In genomic region chr2:160073284-160073888, GRCh38 we compare ENCODE assay signal across 15 cellular contexts. TPM values are rescaled to one million over a fixed set of nuclear protein-coding genes. Genes with fewer than 3 reads are reported as not detected.
DNase-seq lines count a peak whose midpoint lies in the region; ATAC-seq and TF ChIP-seq lines count a peak whose summit lies in the region.
"Had no signal": no experiment of that assay in that cellular context is flagged by ENCODE, and none has a peak within 500 bp of the region (broad histone marks: within the 10 kb centered on the region; RNA-seq: fewer than 3 reads in every experiment).

No MANE protein-coding gene starts in this region.

- ATAC-seq in left lung = peak; percentile 76

- H3K36me3 ChIP-seq in left lung (no peaks in the 10 kb centered on the region), suprapubic skin (no peaks in the 10 kb centered on the region)
- H3K36me3 ChIP-seq: BLaER1 treated with 17β-estradiol and CSF1 and Interleukin-3, amounts not matched to agents 10 nM and 100 nM had no signal

- no peak for TF ChIP-seq EP300 in suprapubic skin (IDR thresholded peaks at IDR 0.05)

- H3K27ac ChIP-seq in left lung (no peak overlapping the region), suprapubic skin (no peak overlapping the region)
- H3K27ac ChIP-seq: BLaER1 treated with 17β-estradiol and CSF1 and Interleukin-3, amounts not matched to agents 10 nM and 100 nM had no signal

- in situ Hi-C loops in astrocyte of the spinal cord (cut with HindIII; ENCODE audit: low sequenced_read_pairs) = no loop called here

- WGBS in suprapubic skin = 86% methylated on average over 2 of the region's 2 CpGs

- TF ChIP-seq POLR2A in suprapubic skin (IDR thresholded peaks at IDR 0.05) = no peak

- DNase-seq in HCEC 1CT (peak; percentile 40), astrocyte of the spinal cord (ENCODE audit: low read depth, low spot score) (peak; percentile 29), fibroblast of mammary gland (ENCODE audit: low read depth) (peak; percentile 28), left lung (no peak), suprapubic skin (ENCODE audit: low spot score in 2 of 2) (no peak), germinal center (ENCODE audit: low spot score) (no peak), head of caudate nucleus (no peak), HUDEP-2 (lab: John Stamatoyannopoulos, UW; ENCODE audit: unreplicated experiment in 76 of 76) (no peak)
- DNase-seq: 8988T; CD4-positive, CD25-positive, alpha-beta regulatory T cell; DMS53; GF-D8; GOT3; H9 had no signal

- H3K27me3 ChIP-seq in left lung (no peaks in the 10 kb centered on the region), suprapubic skin (no peaks in the 10 kb centered on the region)
- H3K27me3 ChIP-seq: BLaER1 treated with 17β-estradiol and CSF1 and Interleukin-3, amounts not matched to agents 10 nM and 100 nM had no signal

- H3K9me3 ChIP-seq in left lung = peaks cover 0 to 11% of the 10 kb centered on the region in 2 donors
- no peaks in the 10 kb centered on the region for H3K9me3 ChIP-seq in suprapubic skin

- H3K4me3 ChIP-seq in astrocyte of the spinal cord (ENCODE audit: low read depth, low read length) (no peak overlapping the region), fibroblast of mammary gland (ENCODE audit: control insufficient read depth, low read depth, low read length) (no peak overlapping the region), left lung (no peak overlapping the region), suprapubic skin (no peak overlapping the region)
- H3K4me3 ChIP-seq: BLaER1 treated with 17β-estradiol and CSF1 and Interleukin-3, amounts not matched to agents 10 nM and 100 nM had no signal

- TF ChIP-seq CTCF in astrocyte of the spinal cord (IDR thresholded peaks at IDR 0.05; ENCODE audit: low read depth, low read length) = no peak
- no peak for TF ChIP-seq CTCF in fibroblast of mammary gland (conservative IDR thresholded peaks at IDR 0.05; ENCODE audit: control insufficient read depth, insufficient read depth, low read depth, low read length)
- TF ChIP-seq CTCF in left lung (IDR thresholded peaks at IDR 0.05) = no peak
- TF ChIP-seq CTCF in suprapubic skin (IDR thresholded peaks at IDR 0.05) = no peak

- intact Hi-C loops in left lung (cut with DNase I) = no loop called here
- intact Hi-C loops in head of caudate nucleus (cut with DNase I) = no loop called here

- H3K4me1 ChIP-seq in left lung (no peaks in the 10 kb centered on the region), suprapubic skin (peaks cover 12% of the 10 kb centered on the region)

RNA-seq across cellular contexts. Expression of gene PLA2R1, which starts 11.0 kb away (rescaled TPM):
- total RNA-seq in left lung (1 to 10 TPM; 4.1 to 5.5 TPM), suprapubic skin (10 to 100 TPM; 31.3 to 68.8 (median 40.8) TPM)
- total RNA-seq: CD4-positive, CD25-positive, alpha-beta regulatory T cell had no signal

Comparison
In these comparisons a context has a peak if more than half of its experiments do, and no peak if none do; other contexts are left out.
1. DNase-seq: peak in HCEC 1CT (single experiment), astrocyte of the spinal cord (single experiment) and fibroblast of mammary gland (single experiment); none in left lung (0 of 2), suprapubic skin (0 of 2), germinal center (single experiment), head of caudate nucleus (0 of 42) and HUDEP-2 (0 of 76).
2. RNA of gene PLA2R1, which starts 11.0 kb away (total RNA-seq): 31.3 to 68.8 TPM in suprapubic skin; 4.1 to 5.5 TPM in left lung; every median in the first group is over 4 times any median in the second.